In genomic region chr2:99485411-99485810, GRCh38 we compare ENCODE assay signal across 1 cellular context.
TF ChIP-seq lines count a peak whose summit lies in the region.

No MANE protein-coding gene starts in this region.

TF ChIP-seq in IMR-90, 13 proteins besides CTCF, POLR2A, EP300 and RAD21:
- TF ChIP-seq FOS (IDR thresholded peaks at IDR 0.05; ENCODE audit: low read depth, low read length) (no peak), MAFK (IDR thresholded peaks at IDR 0.05; ENCODE audit: low read depth, low read length) (no peak), ELK1 (IDR thresholded peaks at IDR 0.05; ENCODE audit: borderline replicate concordance, low read depth, low read length) (no peak), MAZ (IDR thresholded peaks at IDR 0.05; ENCODE audit: borderline replicate concordance, low read depth, low read length) (no peak), SMC3 (IDR thresholded peaks at IDR 0.05; ENCODE audit: low read depth, low read length) (no peak)
